27 cellular contexts compared by ENCODE assay signal in the genomic region with DNA sequence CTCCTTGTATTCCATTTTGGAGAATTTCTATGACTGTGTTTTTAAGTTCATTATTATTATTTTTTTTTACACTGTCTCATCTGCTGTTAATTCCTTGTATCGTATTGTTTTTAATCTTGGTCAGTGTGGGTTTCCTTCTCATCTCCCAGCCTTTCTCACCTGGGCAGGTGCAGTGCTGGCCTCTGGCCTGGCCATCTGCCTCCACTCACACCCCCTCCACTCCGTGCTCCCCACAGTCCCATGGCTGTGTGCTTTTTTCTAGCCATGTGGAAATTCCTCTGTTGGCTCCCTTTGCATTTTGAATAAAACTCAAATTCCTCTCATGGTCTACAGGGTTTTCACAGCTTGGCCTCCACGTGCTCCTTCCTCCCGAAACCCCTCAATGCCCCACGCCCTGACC. TPM values are rescaled to one million over a fixed set of nuclear protein-coding genes. Genes with fewer than 3 reads are reported as not detected.
"Had no signal": no experiment of that assay in that cellular context is flagged by ENCODE, and none has a peak within 500 bp of the region (broad histone marks: within the 10 kb centered on the region; RNA-seq: fewer than 3 reads in every experiment).

No MANE protein-coding gene starts in this region.

- H3K4me3 Mint-ChIP-seq: dendritic cell treated with granulocyte-macrophage colony-stimulating factor and Interleukin-4, amounts not matched to agents 40 ng/mL and 50 ng/mL, for 4 days; effector memory CD8-positive, alpha-beta T cell; naive thymus-derived CD8-positive, alpha-beta T cell; stimulated activated effector memory CD8-positive, alpha-beta T cell treated with anti-CD3 and anti-CD28 coated beads, Interleukin-12 subunit alpha, Interleukin-12 subunit beta, amount 100 ng/mL, for 72 hours had no signal

- H3K4me2 ChIP-seq: hepatocyte had no signal

- H3K79me2 ChIP-seq: hepatocyte had no signal

- H3K4me3 ChIP-seq: esophagus muscularis mucosa, gastroesophageal sphincter, hepatocyte, pancreas, psoas muscle, right lobe of liver, suprapubic skin, thyroid gland, upper lobe of left lung, uterus had no signal

- H2AFZ ChIP-seq: hepatocyte had no signal

- H3K9me3 Mint-ChIP-seq: dendritic cell treated with granulocyte-macrophage colony-stimulating factor and Interleukin-4, amounts not matched to agents 40 ng/mL and 50 ng/mL, for 4 days; effector memory CD8-positive, alpha-beta T cell; naive thymus-derived CD8-positive, alpha-beta T cell; stimulated activated effector memory CD8-positive, alpha-beta T cell treated with anti-CD3 and anti-CD28 coated beads, Interleukin-12 subunit alpha, Interleukin-12 subunit beta, amount 100 ng/mL, for 72 hours had no signal

- H3K9me3 ChIP-seq: esophagus muscularis mucosa, gastroesophageal sphincter, pancreas, psoas muscle, right lobe of liver, suprapubic skin, thyroid gland, upper lobe of left lung, uterus had no signal

- H3K27ac ChIP-seq: epithelial cell of prostate, esophagus muscularis mucosa, gastroesophageal sphincter, hepatocyte, pancreas, psoas muscle, suprapubic skin, thyroid gland, upper lobe of left lung, uterus had no signal

- H3K27me3 ChIP-seq: hepatocyte, pancreas, right lobe of liver, suprapubic skin, thyroid gland, upper lobe of left lung, uterus had no signal

- H3K4me1 ChIP-seq: esophagus muscularis mucosa, gastroesophageal sphincter, pancreas, psoas muscle, thyroid gland, upper lobe of left lung, uterus had no signal

- H3K36me3 Mint-ChIP-seq: naive thymus-derived CD8-positive, alpha-beta T cell had no signal

- H3K27ac Mint-ChIP-seq: dendritic cell treated with granulocyte-macrophage colony-stimulating factor and Interleukin-4, amounts not matched to agents 40 ng/mL and 50 ng/mL, for 4 days; effector memory CD8-positive, alpha-beta T cell; stimulated activated effector memory CD8-positive, alpha-beta T cell treated with anti-CD3 and anti-CD28 coated beads, Interleukin-12 subunit alpha, Interleukin-12 subunit beta, amount 100 ng/mL, for 72 hours had no signal

- H3K36me3 ChIP-seq: esophagus muscularis mucosa, gastroesophageal sphincter, pancreas, right lobe of liver, suprapubic skin, thyroid gland, upper lobe of left lung, uterus had no signal

- FAIRE-seq: colon, pancreas had no signal

- DNase-seq: effector memory CD8-positive, alpha-beta T cell; left colon; nucleus accumbens; retina; stimulated activated CD4-positive, alpha-beta T cell treated with anti-CD3 and anti-CD28 coated beads, Interleukin-4, amount 100 ng/mL, for 1 hour; stimulated activated CD8-positive, alpha-beta memory T cell treated with anti-CD3 and anti-CD28 coated beads, Interleukin-4, amount 100 ng/mL, for 48 hours; stimulated activated naive CD8-positive, alpha-beta T cell treated with anti-CD3 and anti-CD28 coated beads, Interleukin-15, Interleukin-2, amounts not matched to agents 100 U/mL and 50 U/mL, for 24 hours; thyroid gland; upper lobe of left lung; uterus had no signal

RNA-seq across cellular contexts. Expression of a gene that starts 50.3 kb away (rescaled TPM):
- total RNA-seq: esophagus muscularis mucosa; fibroblast of villous mesenchyme; gastroesophageal sphincter; kidney epithelial cell; left colon; mesenteric fat pad; mononuclear cell; naive thymus-derived CD8-positive, alpha-beta T cell; pancreas; psoas muscle; suprapubic skin; thyroid gland; upper lobe of left lung; uterus had no signal
- polyA plus RNA-seq: naive thymus-derived CD8-positive, alpha-beta T cell; neural cell; pancreas had no signal
